ENCODE assay signal across 15 cellular contexts in genomic region chr6:148528292-148528691, GRCh38.
DNase-seq lines count a peak whose midpoint lies in the region; ATAC-seq, FAIRE-seq and TF ChIP-seq lines count a peak whose summit lies in the region.
"Had no signal": no experiment of that assay in that cellular context is flagged by ENCODE, and none has a peak within 500 bp of the region (broad histone marks: within the 10 kb centered on the region; RNA-seq: fewer than 3 reads in every experiment).

No MANE protein-coding gene starts in this region.

- no peak overlapping the region for H3K9ac ChIP-seq in IMR-90 (ENCODE audit: low read depth, low read length)
- H3K9ac ChIP-seq in astrocyte (ENCODE audit: low read length) = peak overlapping the region; percentile 15
- H3K9ac ChIP-seq: BLaER1 had no signal

- H3K27ac Mint-ChIP-seq in astrocyte (ENCODE audit: unreplicated experiment) = no peak overlapping the region
- H3K27ac Mint-ChIP-seq: activated B cell treated with CpG ODN at 0.5 μM for 24 hours had no signal

- no peaks in the 10 kb centered on the region for H3K9me3 Mint-ChIP-seq in astrocyte (ENCODE audit: unreplicated experiment)
- H3K9me3 Mint-ChIP-seq: activated B cell treated with CpG ODN at 0.5 μM for 24 hours had no signal

- H2BK20ac ChIP-seq in IMR-90 (ENCODE audit: low read depth, low read length) = peak overlapping the region; percentile 89

- CTCF ChIA-PET in AG04449 (lab: Yijun Ruan, JAX) (interaction anchor here (0.9 to 4.5 kb wide), 8 partner anchors 16 to 351 kb away, joined by 3 to 22 read pairs (median 4); no protein-coding TSS in a partner anchor), IMR-90 (lab: Yijun Ruan, JAX) (interaction anchor here (0.6 to 1.1 kb wide), 5 partner anchors 19 to 260 kb away, joined by 3 to 4 read pairs (median 3); no protein-coding TSS in a partner anchor)

- peak overlapping the region; percentile 86 for H3K4ac ChIP-seq in IMR-90 (ENCODE audit: low read depth, low read length)

- H3K18ac ChIP-seq in IMR-90 (ENCODE audit: low read depth, low read length) = peak overlapping the region; percentile 85

- H3K27me3 ChIP-seq in IMR-90 (ENCODE audit: control insufficient read depth, insufficient read depth, low read length) = no peaks in the 10 kb centered on the region
- no peaks in the 10 kb centered on the region for H3K27me3 ChIP-seq in astrocyte (ENCODE audit: insufficient read depth, low read length)
- H3K27me3 ChIP-seq: BLaER1, body of pancreas had no signal

- H2AFZ ChIP-seq in IMR-90 (replicated peaks; ENCODE audit: low read length, poor library complexity) = no peak overlapping the region
- H2AFZ ChIP-seq in astrocyte (ENCODE audit: low read depth, low read length) = no peak overlapping the region

- H3K27me3 Mint-ChIP-seq in astrocyte (ENCODE audit: low read depth, unreplicated experiment) = no peaks in the 10 kb centered on the region
- H3K27me3 Mint-ChIP-seq: activated B cell treated with CpG ODN at 0.5 μM for 24 hours had no signal

- FAIRE-seq in astrocyte (lab: Jason Lieb, UNC) = no peak
- FAIRE-seq: urothelium cell line had no signal

- 33% methylated on average over 1 of the region's 5 CpGs; no CpG with 5 or more reads in 1 of the 2 experiments for WGBS in IMR-90 (ENCODE audit: extremely low coverage in 2 of 2, insufficient read length in 1 of 2), 2 experiments

- peaks cover 40% of the 10 kb centered on the region for H3K4me1 Mint-ChIP-seq in astrocyte (ENCODE audit: low read depth, unreplicated experiment)

- dilution Hi-C loops in IMR-90 (cut with HindIII; ENCODE audit: low sequenced_read_pairs, unreplicated experiment) = no loop called here

- no peak for TF ChIP-seq POLR2A in IMR-90 (IDR thresholded peaks at IDR 0.05; ENCODE audit: low read depth, low read length)

- ATAC-seq in IMR-90 (ENCODE audit: low read depth) = no peak
- ATAC-seq in GM18870 (IDR thresholded peaks at IDR 0.05; ENCODE audit: unreplicated experiment) = no peak
- ATAC-seq: body of pancreas, Right ventricle myocardium inferior had no signal

- BruUV-seq in IMR-90 (replicated peaks; lab: Mats Ljungman, UMichigan) = no TSS peak

- no peak overlapping the region for H3K56ac ChIP-seq in IMR-90 (ENCODE audit: extremely low read depth, insufficient read depth, low read length)

- H2BK15ac ChIP-seq in IMR-90 (ENCODE audit: low read depth, low read length) = peak overlapping the region; percentile 82

- peaks cover 25% of the 10 kb centered on the region for H3K9me1 ChIP-seq in IMR-90 (ENCODE audit: insufficient read depth, low read length)

- peak overlapping the region; percentile 29 for H2AK9ac ChIP-seq in IMR-90 (replicated peaks; ENCODE audit: low read depth, low read length, poor library complexity)

- peak; percentile 13 for TF ChIP-seq CTCF in AG04449 (IDR thresholded peaks at IDR 0.05; ENCODE audit: insufficient read depth, low read length, missing control alignments)
- peak; percentile 45 for TF ChIP-seq CTCF in IMR-90 (conservative IDR thresholded peaks at IDR 0.05; ENCODE audit: low read depth, low read length)
- peak; percentile 16 for TF ChIP-seq CTCF in astrocyte (IDR thresholded peaks at IDR 0.05; ENCODE audit: insufficient read depth, low read depth, low read length)

- H3K36me3 ChIP-seq in IMR-90 (ENCODE audit: control insufficient read depth, insufficient read depth, low read length) (peaks cover 31% of the 10 kb centered on the region), astrocyte (ENCODE audit: insufficient read depth, low read length) (peaks cover 9% of the 10 kb centered on the region)
- H3K36me3 ChIP-seq: BLaER1 had no signal

- intact Hi-C loops in IMR-90 (cut with micrococcal nuclease) = no loop called here

- in situ Hi-C loops in IMR-90 (cut with MboI; ENCODE audit: low sequenced_read_pairs) = no loop called here

- peak overlapping the region; percentile 80 for H3K14ac ChIP-seq in IMR-90 (replicated peaks; ENCODE audit: low read depth, low read length)

- peak overlapping the region; percentile 55; the same call in 1 of the 2 replicates for H3K23ac ChIP-seq in IMR-90 (ENCODE audit: low read depth, low read length)

- peaks cover 34% of the 10 kb centered on the region for H3K4me1 ChIP-seq in IMR-90 (ENCODE audit: control insufficient read depth, insufficient read depth, low read length)
- H3K4me1 ChIP-seq in astrocyte (ENCODE audit: insufficient read depth, low read length) = peaks cover 55% of the 10 kb centered on the region
- H3K4me1 ChIP-seq: BLaER1, body of pancreas had no signal

- peak overlapping the region; percentile 84 for H2BK5ac ChIP-seq in IMR-90 (ENCODE audit: low read depth, low read length, poor library complexity, severe bottlenecking)

- H3K4me3 ChIP-seq in AG04449 (ENCODE audit: low read depth, low read length) (no peak overlapping the region), IMR-90 (ENCODE audit: insufficient read depth, low read depth, low read length) (no peak overlapping the region), astrocyte (ENCODE audit: insufficient read depth, low read depth, low read length) (no peak overlapping the region)
- H3K4me3 ChIP-seq: BLaER1, body of pancreas had no signal

- H4K91ac ChIP-seq in IMR-90 (ENCODE audit: insufficient read depth, low read depth, low read length) = peak overlapping the region; percentile 91

- no peak overlapping the region for H3K4me3 Mint-ChIP-seq in astrocyte (ENCODE audit: unreplicated experiment)
- H3K4me3 Mint-ChIP-seq: activated B cell treated with CpG ODN at 0.5 μM for 24 hours had no signal

- DNase-seq in AG04449 (ENCODE audit: low read depth, low spot score) = no peak
- peak; percentile 44 for DNase-seq in IMR-90
- no peak for DNase-seq in astrocyte (ENCODE audit: low read depth)
- DNase-seq in iPS-NIHi7 (ENCODE audit: extremely low spot score) = peak; percentile 35
- no peak for DNase-seq in NCI-H82 (lab: John Stamatoyannopoulos, UW)
- no peak for DNase-seq in NCI-H446 (lab: John Stamatoyannopoulos, UW)
- DNase-seq in NCI-H1048 (lab: John Stamatoyannopoulos, UW) = no peak
- DNase-seq: activated B cell treated with CpG ODN at 0.5 μM for 24 hours, activated T-cell treated with anti-CD3 and anti-CD28 coated beads for 4 hours, body of pancreas, GF-D8 had no signal

- peaks cover 28 to 54% of the 10 kb centered on the region in 2 experiments for H3K79me1 ChIP-seq in IMR-90 (ENCODE audit: low read depth in 1 of 2, low read length in 2 of 2)

- H2AK5ac ChIP-seq in IMR-90 (ENCODE audit: low read depth, low read length) = peak overlapping the region; percentile 82

- peaks cover 15% of the 10 kb centered on the region for H3K36me3 Mint-ChIP-seq in astrocyte (ENCODE audit: low read depth, unreplicated experiment)

- H4K8ac ChIP-seq in IMR-90 (ENCODE audit: low read depth in 2 of 2, low read length in 2 of 2) = peak overlapping the region; percentile 8 to 66; a peak in 2 of 4 replicates

- peak; percentile 53 for TF ChIP-seq RAD21 in IMR-90 (IDR thresholded peaks at IDR 0.05; ENCODE audit: low read length)

- no peaks in the 10 kb centered on the region for H3K79me2 ChIP-seq in astrocyte (ENCODE audit: insufficient read depth, low read length)

- H2BK120ac ChIP-seq in IMR-90 (ENCODE audit: low read depth, low read length) = peak overlapping the region; percentile 84; the same call in 1 of the 2 replicates

- POLR2A ChIA-PET in AG04449 (lab: Yijun Ruan, JAX) (no interaction called here), IMR-90 (lab: Charles Lee; ENCODE audit: unreplicated experiment) (no interaction called here)

- H4K5ac ChIP-seq in IMR-90 (ENCODE audit: low read depth, low read length) = peak overlapping the region; percentile 91

- H3K27ac ChIP-seq in IMR-90 (ENCODE audit: insufficient read depth, low read length) (peak overlapping the region; percentile 50), astrocyte (ENCODE audit: low read depth, low read length) (peak overlapping the region; percentile 31)
- H3K27ac ChIP-seq: BLaER1, body of pancreas had no signal

- H4K20me1 ChIP-seq in IMR-90 (ENCODE audit: insufficient read depth, low read length) (no peaks in the 10 kb centered on the region), astrocyte (ENCODE audit: insufficient read depth, low read length) (no peaks in the 10 kb centered on the region)
- H4K20me1 ChIP-seq: BLaER1 had no signal

- H3K9me3 ChIP-seq in IMR-90 (ENCODE audit: control insufficient read depth, insufficient read depth, low read length) (no peaks in the 10 kb centered on the region), astrocyte (ENCODE audit: insufficient read depth, low read depth, low read length) (no peaks in the 10 kb centered on the region)
- H3K9me3 ChIP-seq: BLaER1, body of pancreas had no signal

- H3K4me2 ChIP-seq in IMR-90 (ENCODE audit: low read depth, low read length) (no peak overlapping the region), astrocyte (ENCODE audit: low read length) (no peak overlapping the region)
- H3K4me2 ChIP-seq: BLaER1 had no signal

TF ChIP-seq in IMR-90, 13 proteins besides CTCF, POLR2A, EP300 and RAD21:
- no peak for TF ChIP-seq CEBPB (IDR thresholded peaks at IDR 0.05; ENCODE audit: low read depth, low read length)
- no peak for TF ChIP-seq MAZ (IDR thresholded peaks at IDR 0.05; ENCODE audit: borderline replicate concordance, low read depth, low read length)
- peak; percentile 22; the same call in 1 of the 2 replicates for TF ChIP-seq SMC3 (IDR thresholded peaks at IDR 0.05; ENCODE audit: low read depth, low read length)
- TF ChIP-seq CHD1 (IDR thresholded peaks at IDR 0.05; ENCODE audit: low read depth, low read length) = no peak
TF ChIP-seq in IMR-90: peak in this region for 1.

Comparison
In these comparisons a context has a peak if more than half of its experiments do, and no peak if none do; other contexts are left out.
1. DNase-seq: peak in IMR-90 (single experiment) and iPS-NIHi7 (single experiment); none in AG04449 (single experiment), astrocyte (single experiment), NCI-H82 (single experiment), NCI-H446 (0 of 2) and NCI-H1048 (single experiment).
2. Peak in every context shown above with its lines, with median percentiles within 50 percentile points of each other: CTCF ChIP-seq.